In genomic region chr12:29750928-29751220, GRCh38 we compare ENCODE assay signal across 27 cellular contexts. TPM values are rescaled to one million over a fixed set of nuclear protein-coding genes. Genes with fewer than 3 reads are reported as not detected.
DNase-seq lines count a peak whose midpoint lies in the region; ATAC-seq, FAIRE-seq and TF ChIP-seq lines count a peak whose summit lies in the region.
"Had no signal": no experiment of that assay in that cellular context is flagged by ENCODE, and none has a peak within 500 bp of the region (broad histone marks: within the 10 kb centered on the region; RNA-seq: fewer than 3 reads in every experiment).

No MANE protein-coding gene starts in this region.

- no peak for TF ChIP-seq POLR2A in breast epithelium (IDR thresholded peaks at IDR 0.05)
- no peak for TF ChIP-seq POLR2A in GM12878 (IDR thresholded peaks at IDR 0.05; ENCODE audit: low read depth, low read length)
- TF ChIP-seq POLR2A in transverse colon (IDR thresholded peaks at IDR 0.05): no peak

- RAD21 ChIA-PET in GM12878 (lab: Charles Lee; ENCODE audit: unreplicated experiment): interaction anchor here (0.7 to 2.3 kb wide), 15 partner anchors 10 to 198 kb away, joined by 3 to 28 read pairs (median 5); partner anchors contain the start of gene TMTC1

- SMC1A ChIA-PET in GM12878 (lab: Charles Lee; ENCODE audit: uncharacterized antibody, unreplicated experiment): interaction anchor here (0.8 to 2.9 kb wide), 15 partner anchors 8 to 159 kb away, joined by 3 to 12 read pairs (median 4); no protein-coding TSS in a partner anchor

- CTCF ChIA-PET in MCF 10A (lab: Yijun Ruan, JAX) (interaction anchor here (0.7 kb wide), 1 partner anchor 1239 kb away, joined by 3 read pairs; no protein-coding TSS in a partner anchor), HEK293 (lab: Yijun Ruan, JAX) (no interaction called here), GM12878 (lab: Yijun Ruan, JAX) (interaction anchor here (0.8 to 1.8 kb wide), 3 partner anchors 21 to 1003 kb away, joined by 3 to 4 read pairs (median 3); no protein-coding TSS in a partner anchor)

- intact Hi-C loops in MCF 10A (cut with micrococcal nuclease) (no loop called here), breast epithelium (cut with DNase I; ENCODE audit: low total_unique reads) (no loop called here), GM12878 (cut with micrococcal nuclease; ENCODE audit: unreplicated experiment) (loop anchor here (2.0 kb wide), 3 partner anchors 30 to 68 kb away; no protein-coding TSS in a partner anchor), transverse colon (cut with DNase I; ENCODE audit: low total_unique reads) (no loop called here)

- TF ChIP-seq RAD21 in GM12878 (IDR thresholded peaks at IDR 0.05; ENCODE audit: insufficient read depth, low read depth, low read length): no peak

- no peaks in the 10 kb centered on the region for H3K4me1 ChIP-seq in breast epithelium
- peaks cover 26% of the 10 kb centered on the region for H3K4me1 ChIP-seq in HEK293 (ENCODE audit: control insufficient read depth, insufficient read depth, low read length)
- H3K4me1 ChIP-seq in MM.1S (ENCODE audit: low read length): peaks cover 24% of the 10 kb centered on the region
- peaks cover 9% of the 10 kb centered on the region for H3K4me1 ChIP-seq in GM12878 (ENCODE audit: control insufficient read depth, insufficient read depth, low read length)
- H3K4me1 ChIP-seq in transverse colon: no peaks in the 10 kb centered on the region

- peaks cover 20% of the 10 kb centered on the region for H3K4me1 Mint-ChIP-seq in MCF 10A (ENCODE audit: insufficient read depth, unreplicated experiment)
- H3K4me1 Mint-ChIP-seq: CD14-positive monocyte; CD8-positive, alpha-beta memory T cell had no signal

- ATAC-seq in GM12878: no peak

- peaks cover 100% of the 10 kb centered on the region for H3K36me3 Mint-ChIP-seq in MCF 10A (ENCODE audit: insufficient read depth, unreplicated experiment)
- H3K36me3 Mint-ChIP-seq: CD8-positive, alpha-beta memory T cell had no signal

- no peak overlapping the region for H3K4me3 Mint-ChIP-seq in MCF 10A (ENCODE audit: unreplicated experiment)
- H3K4me3 Mint-ChIP-seq: CD14-positive monocyte; CD4-positive, alpha-beta T cell; CD8-positive, alpha-beta memory T cell had no signal

- TF ChIP-seq EP300 in GM12878 (IDR thresholded peaks at IDR 0.05; ENCODE audit: borderline replicate concordance in 1 of 2, control insufficient read depth in 1 of 2, low read depth in 2 of 2, low read length in 2 of 2) (no peak), transverse colon (IDR thresholded peaks at IDR 0.05; ENCODE audit: low read depth) (no peak)

- peaks cover 6% of the 10 kb centered on the region for H3F3A ChIP-seq in MM.1S (ENCODE audit: insufficient read depth, low read length)

- BruUV-seq in MCF 10A (replicated peaks; lab: Mats Ljungman, UMichigan): no TSS peak
- no TSS peak for BruUV-seq in GM12878 (replicated peaks; lab: Mats Ljungman, UMichigan)

- TF ChIP-seq CTCF in MCF 10A (IDR thresholded peaks at IDR 0.05; ENCODE audit: unreplicated experiment) (no peak), breast epithelium (IDR thresholded peaks at IDR 0.05) (no peak), HEK293 (tag by site-specific recombination; IDR thresholded peaks at IDR 0.05) (no peak), MM.1S (IDR thresholded peaks at IDR 0.05; ENCODE audit: low read length) (no peak), GM12878 (IDR thresholded peaks at IDR 0.05 in 2 of 3, conservative IDR thresholded peaks at IDR 0.05 in 1 of 3; ENCODE audit: control insufficient read depth in 2 of 3, extremely low read depth in 1 of 3, insufficient read depth in 1 of 3, low read depth in 3 of 3, low read length in 3 of 3) (no peak), transverse colon (IDR thresholded peaks at IDR 0.05) (no peak), GM13977 (IDR thresholded peaks at IDR 0.05; ENCODE audit: extremely low read depth, insufficient read depth, missing control alignments) (no peak)

- H4K20me1 ChIP-seq in MM.1S (ENCODE audit: insufficient read depth, low read length): no peaks in the 10 kb centered on the region
- no peaks in the 10 kb centered on the region for H4K20me1 ChIP-seq in GM12878 (ENCODE audit: control insufficient read depth, insufficient read depth)
- H4K20me1 ChIP-seq: BLaER1 treated with 17β-estradiol and CSF1 and Interleukin-3, amounts not matched to agents 10 nM and 100 nM had no signal

- H3K27ac ChIP-seq in breast epithelium (peak overlapping the region in 1 of 2 donors; percentile 25), HEK293 (ENCODE audit: extremely low read depth, low read depth, low read length) (no peak overlapping the region), MM.1S (ENCODE audit: low read length) (peak overlapping the region; percentile 48; the same call in 1 of the 2 replicates), GM12878 (ENCODE audit: control insufficient read depth, insufficient read depth) (no peak overlapping the region; the same call in 1 of the 2 replicates), transverse colon (no peak overlapping the region)
- H3K27ac ChIP-seq: 22Rv1; BLaER1 treated with 17β-estradiol and CSF1 and Interleukin-3, amounts not matched to agents 10 nM and 100 nM; GM23248 had no signal

- in situ Hi-C loops in GM12878 (cut with MboI): no loop called here
- in situ Hi-C loops in transverse colon (cut with MboI; ENCODE audit: low pct_ligation_motif_present in 1 of 4, low pct_unique_long_range_greater_than_20kb in 1 of 4, low sequenced_read_pairs in 3 of 4): loop anchor here in 1 of 4 donors (25.0 kb wide), 1 partner anchor 89 kb away; no protein-coding TSS in a partner anchor
- in situ Hi-C loops in GM13977 (cut with MboI; ENCODE audit: low pct_unique_long_range_greater_than_20kb, low sequenced_read_pairs, unreplicated experiment): no loop called here

- H3K9me2 ChIP-seq in MM.1S (replicated peaks; ENCODE audit: insufficient read depth, low read length): no peaks in the 10 kb centered on the region

- H3K79me2 ChIP-seq in MM.1S (ENCODE audit: low read length) (no peaks in the 10 kb centered on the region), GM12878 (ENCODE audit: control insufficient read depth, insufficient read depth, low read length) (no peaks in the 10 kb centered on the region)

- H3K27me3 Mint-ChIP-seq in MCF 10A (ENCODE audit: insufficient read depth, unreplicated experiment): no peaks in the 10 kb centered on the region
- H3K27me3 Mint-ChIP-seq: CD4-positive, alpha-beta T cell had no signal

- H2AFZ ChIP-seq in MM.1S (ENCODE audit: low read length) (0 out of 2 replicates have a peak overlapping the region, but pooled peaks have one; percentile 6), GM12878 (ENCODE audit: control insufficient read depth, low read depth, low read length) (peak overlapping the region; percentile 42; the same call in 1 of the 2 replicates)
- H2AFZ ChIP-seq: GM23248 had no signal

- H3K9me3 ChIP-seq in breast epithelium: no peaks in the 10 kb centered on the region
- H3K9me3 ChIP-seq in HEK293 (ENCODE audit: control insufficient read depth, insufficient read depth, low read depth, low read length): no peaks in the 10 kb centered on the region
- no peaks in the 10 kb centered on the region for H3K9me3 ChIP-seq in MM.1S (replicated peaks; ENCODE audit: insufficient read depth, low read length)
- H3K9me3 ChIP-seq in GM12878 (replicated peaks; ENCODE audit: control insufficient read depth, insufficient read depth, low read length): no peaks in the 10 kb centered on the region; the same call in 2 of the 3 replicates
- H3K9me3 ChIP-seq in transverse colon: no peaks in the 10 kb centered on the region
- H3K9me3 ChIP-seq: BE2C; BLaER1 treated with 17β-estradiol and CSF1 and Interleukin-3, amounts not matched to agents 10 nM and 100 nM had no signal

- H3K4me2 ChIP-seq in MM.1S (ENCODE audit: low read depth, low read length) (peak overlapping the region; percentile 50), GM12878 (ENCODE audit: control insufficient read depth, insufficient read depth) (peak overlapping the region; percentile 47)

- H3K27me3 ChIP-seq in breast epithelium: no peaks in the 10 kb centered on the region
- no peaks in the 10 kb centered on the region for H3K27me3 ChIP-seq in MM.1S (replicated peaks; ENCODE audit: insufficient read depth, low read length)
- no peaks in the 10 kb centered on the region for H3K27me3 ChIP-seq in GM12878 (replicated peaks in 1 of 2; ENCODE audit: control insufficient read depth in 2 of 2, insufficient read depth in 2 of 2, low read length in 1 of 2)
- no peaks in the 10 kb centered on the region for H3K27me3 ChIP-seq in transverse colon
- H3K27me3 ChIP-seq: BE2C; BLaER1 treated with 17β-estradiol and CSF1 and Interleukin-3, amounts not matched to agents 10 nM and 100 nM had no signal

- peak; percentile 79 for FAIRE-seq in GM12878 (lab: Jason Lieb, UNC)
- FAIRE-seq: A204.1, GM12892, GM19239, H1 had no signal

- H3K36me3 ChIP-seq in breast epithelium (no peaks in the 10 kb centered on the region), HEK293 (ENCODE audit: control insufficient read depth in 2 of 2, insufficient read depth in 1 of 2, low read length in 2 of 2) (peaks cover 0 to 7% of the 10 kb centered on the region in 2 experiments; a peak in 2 of 3 replicates), MM.1S (replicated peaks; ENCODE audit: insufficient read depth, low read length) (no peaks in the 10 kb centered on the region), GM12878 (ENCODE audit: control insufficient read depth in 2 of 2, insufficient read depth in 2 of 2, low read length in 1 of 2) (no peaks in the 10 kb centered on the region), transverse colon (no peaks in the 10 kb centered on the region)
- H3K36me3 ChIP-seq: BE2C; BLaER1 treated with 17β-estradiol and CSF1 and Interleukin-3, amounts not matched to agents 10 nM and 100 nM had no signal

- H3K9ac ChIP-seq in MM.1S (ENCODE audit: low read length): peak overlapping the region; percentile 13; the same call in 1 of the 2 replicates
- no peak overlapping the region for H3K9ac ChIP-seq in GM12878 (ENCODE audit: control insufficient read depth, insufficient read depth, low read length)
- H3K9ac ChIP-seq: BLaER1 treated with 17β-estradiol and CSF1 and Interleukin-3, amounts not matched to agents 10 nM and 100 nM; GM23248 had no signal

- no peak for DNase-seq in MCF 10A (ENCODE audit: unreplicated experiment)
- DNase-seq in breast epithelium (ENCODE audit: low spot score in 2 of 2): no peak
- DNase-seq in MM.1S: no peak
- DNase-seq in GM12878 (ENCODE audit: low read depth, low spot score): no peak
- no peak for DNase-seq in transverse colon
- no peak for DNase-seq in GM13977 (ENCODE audit: low spot score)
- DNase-seq in OCI-M2 (lab: John Stamatoyannopoulos, UW; ENCODE audit: unreplicated experiment): no peak
- DNase-seq: ACHN; AML-193; BE2C; CD4-positive, alpha-beta T cell; CD8-positive, alpha-beta memory T cell; DMS53; DMS79 treated with DMSO at 0.1 percent for 48 hours; GF-D8; GM23248; H7; HCEC 1CT had no signal

- POLR2A ChIA-PET in MCF 10A (lab: Yijun Ruan, JAX) (interaction anchor here (1.0 kb wide), 1 partner anchor 9 kb away, joined by 3 read pairs; no protein-coding TSS in a partner anchor), HEK293 (lab: Yijun Ruan, JAX) (no interaction called here), GM12878 (lab: Charles Lee) (interaction anchor here (0.5 to 1.9 kb wide), 6 partner anchors 9 to 126 kb away, joined by 3 to 8 read pairs (median 5); no protein-coding TSS in a partner anchor)

- H3K9me3 Mint-ChIP-seq in MCF 10A (ENCODE audit: unreplicated experiment): no peaks in the 10 kb centered on the region
- H3K9me3 Mint-ChIP-seq: CD4-positive, alpha-beta T cell had no signal

- peak overlapping the region; percentile 59 for H3K27ac Mint-ChIP-seq in MCF 10A (ENCODE audit: low read depth, unreplicated experiment)
- H3K27ac Mint-ChIP-seq: CD14-positive monocyte; CD4-positive, alpha-beta T cell; CD8-positive, alpha-beta memory T cell had no signal

- H3K4me3 ChIP-seq in breast epithelium (no peak overlapping the region), HEK293 (ENCODE audit: low read depth, low read length) (no peak overlapping the region), MM.1S (ENCODE audit: low read length) (no peak overlapping the region), GM12878 (0 out of 2 replicates have a peak overlapping the region, but pooled peaks have one; percentile 34), transverse colon (no peak overlapping the region)
- H3K4me3 ChIP-seq: BLaER1 treated with 17β-estradiol and CSF1 and Interleukin-3, amounts not matched to agents 10 nM and 100 nM; GM23248 had no signal

RNA-seq across cellular contexts. Expression of gene TMTC1, which starts 32.9 kb away (rescaled TPM):
- total RNA-seq in MCF 10A (2022) (100 and 109 TPM in 2 replicates), breast epithelium (10 to 100 TPM; 49.9 to 87.2 (median 71.8) TPM), GM12878 (2014; rRNA removed) (1.2 and 1.4 TPM in 2 replicates), GM12878 (2014; rRNA removed; fragmentation: Illumina TruSeq; extraction: Trizol) (0.81 and 0.88 TPM in 2 replicates), GM12878 (2021) (0.69 and 0.93 TPM in 2 replicates), transverse colon (10 to 100 TPM; 10.2 to 26.9 (median 16.9) TPM)
- total RNA-seq in GM12878 (2013; cell fraction: nucleolus; rRNA removed): 87.2 and 91.5 TPM in 2 replicates
- polyA plus RNA-seq in GM12878 (2011; ENCODE audit: low read depth): 0.16 TPM
- polyA plus RNA-seq in GM12878 (2011; rRNA removed) (20.9 and 22.9 TPM in 2 replicates), GM12878 (2014; fragmentation: Illumina TruSeq; extraction: Trizol) (0.38 and 0.68 TPM in 2 replicates), GM12878 (2014; fragmentation: Nextera tagmentation; extraction: Ambion mirVana) (under 1 TPM; 0.10 to 0.16 TPM), GM12878 (2014; rRNA removed) (0.41 and 0.67 TPM in 2 replicates), GM12878 (2016; fragmentation: Nextera tagmentation; extraction: Ambion mirVana) (under 1 TPM; 0.19 to 0.46 TPM)
- polyA plus RNA-seq in GM12878 (2011; cell fraction: cytosol; rRNA removed): 14.7 and 15.3 TPM in 2 replicates
- 12.9 and 14.5 TPM in 2 replicates for polyA plus RNA-seq in GM12878 (2011; cell fraction: nucleus; rRNA removed)
- 0.16 and 0.34 TPM in 2 replicates for polyA plus RNA-seq in GM12878 (2012)
- polyA minus RNA-seq in GM12878 (2011; rRNA and poly(A)+ RNA removed): 66.1 and 67.7 TPM in 2 replicates
- polyA minus RNA-seq in GM12878 (2011; cell fraction: cytosol; rRNA and poly(A)+ RNA removed): 13.4 and 16.8 TPM in 2 replicates
- polyA minus RNA-seq in GM12878 (2011; cell fraction: nucleus; rRNA and poly(A)+ RNA removed): 39.3 and 71.8 TPM in 2 replicates
- total RNA-seq: CD4-positive, alpha-beta T cell; CD8-positive, alpha-beta memory T cell; G401 had no signal
- polyA plus RNA-seq: CD8-positive, alpha-beta memory T cell had no signal
